In genomic region chr16:31697744-31698125, GRCh38 we compare ENCODE assay signal across 8 cellular contexts.
"Had no signal": no experiment of that assay in that cellular context is flagged by ENCODE, and none has a peak within 500 bp of the region (broad histone marks: within the 10 kb centered on the region; RNA-seq: fewer than 3 reads in every experiment).

No MANE protein-coding gene starts in this region.

- H3K9me3 Mint-ChIP-seq: GM23338, IgD-negative memory B cell had no signal

- DNase-seq: H9, HCEC 1CT, KG1 had no signal

- H3K27me3 Mint-ChIP-seq: IgD-negative memory B cell had no signal

- H3K4me2 ChIP-seq: GM23338 had no signal

- ATAC-seq: GM23338 had no signal

- H3K4me3 Mint-ChIP-seq: GM23338, H9 had no signal

- H2AFZ ChIP-seq: GM23338 had no signal

- FAIRE-seq: H1, H54, HTR-8/SVneo had no signal

- H3K4me3 ChIP-seq: GM23338 had no signal

- H3K27ac Mint-ChIP-seq: GM23338, H9, IgD-negative memory B cell had no signal
